Comparison of ENCODE assay signal across 15 cellular contexts in genomic region chr17:49755681-49756283, GRCh38. TPM values are rescaled to one million over a fixed set of nuclear protein-coding genes. Genes with fewer than 3 reads are reported as not detected.
DNase-seq lines count a peak whose midpoint lies in the region; ATAC-seq and TF ChIP-seq lines count a peak whose summit lies in the region.
"Had no signal": no experiment of that assay in that cellular context is flagged by ENCODE, and none has a peak within 500 bp of the region (broad histone marks: within the 10 kb centered on the region; RNA-seq: fewer than 3 reads in every experiment).

No MANE protein-coding gene starts in this region.

- H3K36me3 ChIP-seq in HEK293 (ENCODE audit: control insufficient read depth in 2 of 2, insufficient read depth in 1 of 2, low read length in 2 of 2): peaks cover 0 to 3% of the 10 kb centered on the region in 2 experiments; a peak in 2 of 3 replicates

- H3K27ac ChIP-seq in HEK293 (ENCODE audit: extremely low read depth, low read depth, low read length): no peak overlapping the region
- H3K27ac ChIP-seq: dorsolateral prefrontal cortex, HL-60, sigmoid colon had no signal

- H3K4me3 Mint-ChIP-seq in activated CD4-positive, alpha-beta memory T cell treated with anti-CD3 and anti-CD28 coated beads, Interleukin-2, amount 10 ng/mL, durations not matched to agents 7 days and 5 days: no peak overlapping the region
- peak overlapping the region in 8 of 10 donors; percentile 32 to 70 (median 48) for H3K4me3 Mint-ChIP-seq in naive thymus-derived CD8-positive, alpha-beta T cell

- no peaks in the 10 kb centered on the region for H3K9me3 ChIP-seq in HEK293 (ENCODE audit: control insufficient read depth, insufficient read depth, low read depth, low read length)
- H3K9me3 ChIP-seq: sigmoid colon had no signal

- H3K4me1 ChIP-seq in HEK293 (ENCODE audit: control insufficient read depth, insufficient read depth, low read length): peaks cover 2% of the 10 kb centered on the region; the same call in 1 of the 2 replicates

- DNase-seq in NCI-H82 (lab: John Stamatoyannopoulos, UW) (peak; percentile 52), NCI-H82 treated with DMSO at 0.1 percent for 48 hours (lab: John Stamatoyannopoulos, UW; ENCODE audit: unreplicated experiment) (no peak), NCI-H1694 treated with DMSO at 0.1 percent for 48 hours (lab: John Stamatoyannopoulos, UW) (no peak), NOMO-1 treated with dmso at 0.1 percent for 144 hours (lab: John Stamatoyannopoulos, UW; ENCODE audit: unreplicated experiment) (no peak), NCI-H1092 (lab: John Stamatoyannopoulos, UW) (no peak)
- DNase-seq in activated CD4-positive, alpha-beta memory T cell treated with anti-CD3 and anti-CD28 coated beads, Interleukin-2, amount 10 ng/mL, durations not matched to agents 7 days and 5 days: no peak
- no peak for DNase-seq in naive thymus-derived CD8-positive, alpha-beta T cell
- DNase-seq: activated CD8-positive, alpha-beta memory T cell treated with anti-CD3 and anti-CD28 coated beads, Interleukin-2, amount 50 U/mL, for 4 hours; HCEC 1CT; hypothalamus; sigmoid colon; stimulated activated naive CD4-positive, alpha-beta T cell had no signal

- H3K36me3 Mint-ChIP-seq in activated CD4-positive, alpha-beta memory T cell treated with anti-CD3 and anti-CD28 coated beads, Interleukin-2, amount 10 ng/mL, durations not matched to agents 7 days and 5 days (ENCODE audit: low read depth): peaks cover 54% of the 10 kb centered on the region
- peaks cover 0 to 54% (median 8%) of the 10 kb centered on the region in 3 donors for H3K36me3 Mint-ChIP-seq in naive thymus-derived CD8-positive, alpha-beta T cell

- TF ChIP-seq CTCF in HEK293 (tag by site-specific recombination; IDR thresholded peaks at IDR 0.05): no peak

- H3K27me3 Mint-ChIP-seq in activated CD4-positive, alpha-beta memory T cell treated with anti-CD3 and anti-CD28 coated beads, Interleukin-2, amount 10 ng/mL, durations not matched to agents 7 days and 5 days: no peaks in the 10 kb centered on the region
- H3K27me3 Mint-ChIP-seq in naive thymus-derived CD8-positive, alpha-beta T cell: no peaks in the 10 kb centered on the region

- H3K4me1 Mint-ChIP-seq in activated CD4-positive, alpha-beta memory T cell treated with anti-CD3 and anti-CD28 coated beads, Interleukin-2, amount 10 ng/mL, durations not matched to agents 7 days and 5 days: peaks cover 72% of the 10 kb centered on the region
- peaks cover 32 to 88% (median 84%) of the 10 kb centered on the region in 4 donors for H3K4me1 Mint-ChIP-seq in naive thymus-derived CD8-positive, alpha-beta T cell

- peak overlapping the region; percentile 12 for H3K27ac Mint-ChIP-seq in activated CD4-positive, alpha-beta memory T cell treated with anti-CD3 and anti-CD28 coated beads, Interleukin-2, amount 10 ng/mL, durations not matched to agents 7 days and 5 days
- H3K27ac Mint-ChIP-seq in naive thymus-derived CD8-positive, alpha-beta T cell: peak overlapping the region; percentile 81 to 93 (median 86)

- CTCF ChIA-PET in HEK293 (lab: Yijun Ruan, JAX): interaction anchor here (0.7 to 0.8 kb wide), 4 partner anchors 46 to 198 kb away, joined by 3 to 4 read pairs (median 3); no protein-coding TSS in a partner anchor
- CTCF ChIA-PET in activated CD4-positive, alpha-beta memory T cell treated with anti-CD3 and anti-CD28 coated beads, Interleukin-2, amount 10 ng/mL, durations not matched to agents 7 days and 5 days (lab: Charles Lee): interaction anchor here (1.3 to 1.6 kb wide), 2 partner anchors 9 to 14 kb away, joined by 3 to 6 read pairs; no protein-coding TSS in a partner anchor

- no peak for ATAC-seq in naive thymus-derived CD8-positive, alpha-beta T cell

- POLR2A ChIA-PET in HEK293 (lab: Yijun Ruan, JAX): interaction anchor here (1.2 to 7.0 kb wide), 2 partner anchors 8 to 32 kb away, joined by 6 to 53 read pairs; partner anchors contain the start of genes FAM117A and KAT7
- POLR2A ChIA-PET in activated CD4-positive, alpha-beta memory T cell treated with anti-CD3 and anti-CD28 coated beads, Interleukin-2, amount 10 ng/mL, durations not matched to agents 7 days and 5 days (lab: Charles Lee): interaction anchor here (0.7 to 11.0 kb wide), 3 partner anchors 8 to 26 kb away, joined by 3 to 196 read pairs (median 14); no protein-coding TSS in a partner anchor
- POLR2A ChIA-PET in naive thymus-derived CD8-positive, alpha-beta T cell (lab: Charles Lee): interaction anchor here (0.6 to 9.9 kb wide), 5 partner anchors 8 to 58 kb away, joined by 5 to 277 read pairs (median 16); partner anchors contain the start of genes FAM117A and SLC35B1

- H3K4me3 ChIP-seq in HEK293 (ENCODE audit: low read depth, low read length): no peak overlapping the region
- H3K4me3 ChIP-seq: dorsolateral prefrontal cortex, sigmoid colon had no signal

- no peaks in the 10 kb centered on the region for H3K9me3 Mint-ChIP-seq in activated CD4-positive, alpha-beta memory T cell treated with anti-CD3 and anti-CD28 coated beads, Interleukin-2, amount 10 ng/mL, durations not matched to agents 7 days and 5 days
- no peaks in the 10 kb centered on the region for H3K9me3 Mint-ChIP-seq in naive thymus-derived CD8-positive, alpha-beta T cell

TF ChIP-seq in HEK293, 187 proteins besides CTCF, POLR2A, EP300 and RAD21 (continues in another document):
- TF ChIP-seq PRDM10 (tag by site-specific recombination; IDR thresholded peaks at IDR 0.05): peak; percentile 27; the same call in 1 of the 2 replicates
- TF ChIP-seq WT1 (tag by site-specific recombination; IDR thresholded peaks at IDR 0.05): no peak
- TF ChIP-seq ZFP41 (tag by site-specific recombination; IDR thresholded peaks at IDR 0.05; ENCODE audit: borderline replicate concordance): no peak
- no peak for TF ChIP-seq ZNF433 (tag by site-specific recombination; IDR thresholded peaks at IDR 0.05; ENCODE audit: low read depth)
- TF ChIP-seq ZSCAN23 (tag by site-specific recombination; IDR thresholded peaks at IDR 0.05): no peak
- TF ChIP-seq YY1 (tag by site-specific recombination; IDR thresholded peaks at IDR 0.05): no peak
- TF ChIP-seq IKZF3 (tag by site-specific recombination; IDR thresholded peaks at IDR 0.05): no peak
- no peak for TF ChIP-seq ZNF211 (tag by site-specific recombination; IDR thresholded peaks at IDR 0.05; ENCODE audit: low read depth)
- peak; percentile 54; the same call in 1 of the 2 replicates for TF ChIP-seq PRDM1 (tag by site-specific recombination; IDR thresholded peaks at IDR 0.05)
- no peak for TF ChIP-seq ZBTB48 (tag by site-specific recombination; IDR thresholded peaks at IDR 0.05)

RNA-seq across cellular contexts. Expression of gene FAM117A, which starts 8.1 kb away (rescaled TPM):
- total RNA-seq in activated CD4-positive, alpha-beta memory T cell treated with anti-CD3 and anti-CD28 coated beads, Interleukin-2, amount 10 ng/mL, durations not matched to agents 7 days and 5 days: 10 to 100 TPM; 61.0 to 62.0 TPM
- 10 to 100 TPM; 84.5 to 90.8 TPM for total RNA-seq in naive thymus-derived CD8-positive, alpha-beta T cell
- 10 to 100 TPM; 36.9 to 53.6 (median 46.7) TPM for polyA plus RNA-seq in naive thymus-derived CD8-positive, alpha-beta T cell

RNA-seq across cellular contexts. Expression of gene KAT7, which starts 32.7 kb away (rescaled TPM):
- total RNA-seq in activated CD4-positive, alpha-beta memory T cell treated with anti-CD3 and anti-CD28 coated beads, Interleukin-2, amount 10 ng/mL, durations not matched to agents 7 days and 5 days: 10 to 100 TPM; 79.8 to 80.2 TPM
- 100 to 1,000 TPM; 120 TPM for total RNA-seq in naive thymus-derived CD8-positive, alpha-beta T cell
- polyA plus RNA-seq in naive thymus-derived CD8-positive, alpha-beta T cell: 10 to 100 TPM; 34.4 to 51.1 (median 39.2) TPM

RNA-seq across cellular contexts. Expression of gene SLC35B1, which starts 48.0 kb away (rescaled TPM):
- 10 to 100 TPM; 50.4 TPM for total RNA-seq in activated CD4-positive, alpha-beta memory T cell treated with anti-CD3 and anti-CD28 coated beads, Interleukin-2, amount 10 ng/mL, durations not matched to agents 7 days and 5 days
- total RNA-seq in naive thymus-derived CD8-positive, alpha-beta T cell: 10 to 100 TPM; 38.8 to 39.7 TPM
- polyA plus RNA-seq in naive thymus-derived CD8-positive, alpha-beta T cell: 10 to 100 TPM; 20.3 to 27.4 (median 21.8) TPM
